Comparison of ENCODE assay signal across 1 cellular context in genomic region chr7:141695803-141696289, GRCh38.
TF ChIP-seq lines count a peak whose summit lies in the region.

No MANE protein-coding gene starts in this region.

TF ChIP-seq in HepG2, 621 proteins besides CTCF, POLR2A, EP300 and RAD21 (continued from another document and continues in another):
- TF ChIP-seq PHF8 (CRISPR knock-in tag; IDR thresholded peaks at IDR 0.05) (0 out of 2 replicates have a peak, but pooled peaks have one; percentile 37), HMG20B (CRISPR knock-in tag; conservative IDR thresholded peaks at IDR 0.05) (0 out of 2 replicates have a peak, but pooled peaks have one; percentile 43), NONO (IDR thresholded peaks at IDR 0.05) (no peak), NONO (CRISPR knock-in tag; conservative IDR thresholded peaks at IDR 0.05) (no peak; the same call in 1 of the 2 replicates), DMAP1 (CRISPR knock-in tag; IDR thresholded peaks at IDR 0.05) (no peak), ZNF607 (CRISPR knock-in tag; IDR thresholded peaks at IDR 0.05; ENCODE audit: borderline replicate concordance) (no peak), SP2 (CRISPR knock-in tag; IDR thresholded peaks at IDR 0.05) (no peak), JARID2 (CRISPR knock-in tag; IDR thresholded peaks at IDR 0.05; ENCODE audit: insufficient replicate concordance) (no peak), ZNF839 (CRISPR knock-in tag; IDR thresholded peaks at IDR 0.05; ENCODE audit: borderline replicate concordance) (no peak), ZNF768 (CRISPR knock-in tag; IDR thresholded peaks at IDR 0.05) (peak; percentile 96), ZNF224 (CRISPR knock-in tag; IDR thresholded peaks at IDR 0.05) (no peak), ZNF232 (CRISPR knock-in tag; IDR thresholded peaks at IDR 0.05; ENCODE audit: borderline replicate concordance) (no peak), STAT6 (CRISPR knock-in tag; IDR thresholded peaks at IDR 0.05; ENCODE audit: borderline replicate concordance) (no peak), SOX13 (IDR thresholded peaks at IDR 0.05) (peak; percentile 20; the same call in 1 of the 2 replicates), SOX13 (CRISPR knock-in tag; conservative IDR thresholded peaks at IDR 0.05 in 1 of 2, IDR thresholded peaks at IDR 0.05 in 1 of 2) (peak in 1 of 2 experiments; percentile 75; a peak in 2 of 4 replicates), PAF1 (CRISPR knock-in tag; IDR thresholded peaks at IDR 0.05) (no peak), GATAD2A (CRISPR knock-in tag; IDR thresholded peaks at IDR 0.05) (peak; percentile 92), IKZF4 (CRISPR knock-in tag; IDR thresholded peaks at IDR 0.05; ENCODE audit: borderline replicate concordance, low read depth, not compliant biosample characterization) (no peak), ZNF781 (CRISPR knock-in tag; IDR thresholded peaks at IDR 0.05; ENCODE audit: borderline replicate concordance, not compliant biosample characterization) (peak; percentile 45), ZNF484 (CRISPR knock-in tag; IDR thresholded peaks at IDR 0.05; ENCODE audit: borderline replicate concordance, low read depth) (no peak), ZNF280D (CRISPR knock-in tag; IDR thresholded peaks at IDR 0.05) (no peak), ZNF772 (CRISPR knock-in tag; IDR thresholded peaks at IDR 0.05) (no peak), MAFG (CRISPR knock-in tag; IDR thresholded peaks at IDR 0.05) (no peak), CCAR2 (optimal IDR thresholded peaks at IDR 0.05; ENCODE audit: low read depth, low read length) (no peak), KDM6A (CRISPR knock-in tag; IDR thresholded peaks at IDR 0.05; ENCODE audit: low read depth) (0 out of 2 replicates have a peak, but pooled peaks have one; percentile 9), DDIT3 (CRISPR knock-in tag; IDR thresholded peaks at IDR 0.05) (no peak), ZNF570 (CRISPR knock-in tag; IDR thresholded peaks at IDR 0.05; ENCODE audit: borderline replicate concordance) (no peak), ZNF619 (CRISPR knock-in tag; IDR thresholded peaks at IDR 0.05) (no peak), ZNF891 (CRISPR knock-in tag; IDR thresholded peaks at IDR 0.05) (no peak), ZNF749 (CRISPR knock-in tag; IDR thresholded peaks at IDR 0.05; ENCODE audit: borderline replicate concordance) (no peak), RFX3 (CRISPR knock-in tag; IDR thresholded peaks at IDR 0.05) (no peak), ZNF326 (CRISPR knock-in tag; IDR thresholded peaks at IDR 0.05; ENCODE audit: borderline replicate concordance) (no peak), IRF2 (CRISPR knock-in tag; IDR thresholded peaks at IDR 0.05) (0 out of 2 replicates have a peak, but pooled peaks have one; percentile 16), HIVEP1 (CRISPR knock-in tag; IDR thresholded peaks at IDR 0.05) (0 out of 2 replicates have a peak, but pooled peaks have one; percentile 27), ATF7 (IDR thresholded peaks at IDR 0.05) (0 out of 2 replicates have a peak, but pooled peaks have one; percentile 43), ATF7 (CRISPR knock-in tag; IDR thresholded peaks at IDR 0.05) (peak; percentile 57; the same call in 1 of the 2 replicates), ZNF296 (CRISPR knock-in tag; conservative IDR thresholded peaks at IDR 0.05) (no peak), ZNF788 (CRISPR knock-in tag; IDR thresholded peaks at IDR 0.05; ENCODE audit: borderline replicate concordance) (no peak), SMAD9 (CRISPR knock-in tag; IDR thresholded peaks at IDR 0.05) (no peak), ZSCAN30 (CRISPR knock-in tag; IDR thresholded peaks at IDR 0.05) (no peak), TGIF2 (CRISPR knock-in tag; IDR thresholded peaks at IDR 0.05) (no peak), TAF15 (IDR thresholded peaks at IDR 0.05; ENCODE audit: low read depth, low read length, poor library complexity, severe bottlenecking) (no peak), KLF16 (CRISPR knock-in tag; IDR thresholded peaks at IDR 0.05) (0 out of 4 replicates have a peak, but pooled peaks of 1 of the 2 experiments have one; percentile 30), THYN1 (CRISPR knock-in tag; IDR thresholded peaks at IDR 0.05; ENCODE audit: borderline replicate concordance, low read depth) (no peak), SMAD1 (CRISPR knock-in tag; IDR thresholded peaks at IDR 0.05; ENCODE audit: borderline replicate concordance, low read depth) (no peak), ZFP41 (CRISPR knock-in tag; IDR thresholded peaks at IDR 0.05; ENCODE audit: borderline replicate concordance) (no peak), PRDM10 (CRISPR knock-in tag; IDR thresholded peaks at IDR 0.05; ENCODE audit: low read depth) (peak; percentile 84), ARNT2 (CRISPR knock-in tag; IDR thresholded peaks at IDR 0.05; ENCODE audit: low read depth) (no peak), ARNT (IDR thresholded peaks at IDR 0.05) (no peak), THAP11 (CRISPR knock-in tag; IDR thresholded peaks at IDR 0.05) (peak; percentile 61), ZNF235 (CRISPR knock-in tag; IDR thresholded peaks at IDR 0.05; ENCODE audit: borderline replicate concordance) (peak; percentile 56; the same call in 1 of the 2 replicates), ZBTB14 (CRISPR knock-in tag; IDR thresholded peaks at IDR 0.05) (no peak), FOSL1 (CRISPR knock-in tag; IDR thresholded peaks at IDR 0.05; ENCODE audit: borderline replicate concordance) (no peak), GZF1 (CRISPR knock-in tag; IDR thresholded peaks at IDR 0.05) (0 out of 2 replicates have a peak, but pooled peaks have one; percentile 10)
- TF ChIP-seq, protein P1, sequence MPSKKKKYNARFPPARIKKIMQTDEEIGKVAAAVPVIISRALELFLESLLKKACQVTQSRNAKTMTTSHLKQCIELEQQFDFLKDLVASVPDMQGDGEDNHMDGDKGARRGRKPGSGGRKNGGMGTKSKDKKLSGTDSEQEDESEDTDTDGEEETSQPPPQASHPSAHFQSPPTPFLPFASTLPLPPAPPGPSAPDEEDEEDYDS (CRISPR knock-in tag; IDR thresholded peaks at IDR 0.05), result 0 out of 2 replicates have a peak, but pooled peaks have one; percentile 40
- TF ChIP-seq, protein P2, sequence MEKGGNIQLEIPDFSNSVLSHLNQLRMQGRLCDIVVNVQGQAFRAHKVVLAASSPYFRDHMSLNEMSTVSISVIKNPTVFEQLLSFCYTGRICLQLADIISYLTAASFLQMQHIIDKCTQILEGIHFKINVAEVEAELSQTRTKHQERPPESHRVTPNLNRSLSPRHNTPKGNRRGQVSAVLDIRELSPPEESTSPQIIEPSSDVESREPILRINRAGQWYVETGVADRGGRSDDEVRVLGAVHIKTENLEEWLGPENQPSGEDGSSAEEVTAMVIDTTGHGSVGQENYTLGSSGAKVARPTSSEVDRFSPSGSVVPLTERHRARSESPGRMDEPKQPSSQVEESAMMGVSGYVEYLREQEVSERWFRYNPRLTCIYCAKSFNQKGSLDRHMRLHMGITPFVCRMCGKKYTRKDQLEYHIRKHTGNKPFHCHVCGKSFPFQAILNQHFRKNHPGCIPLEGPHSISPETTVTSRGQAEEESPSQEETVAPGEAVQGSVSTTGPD (CRISPR knock-in tag; IDR thresholded peaks at IDR 0.05), result peak; percentile 90
